Comparison of ENCODE assay signal across 8 cellular contexts in genomic region chr6:108492131-108492766, GRCh38.
A peak's percentile ranks its signal among the peaks of the same experiment; 100 is the strongest.
DNase-seq lines count a peak whose midpoint lies in the region; ATAC-seq, FAIRE-seq and TF ChIP-seq lines count a peak whose summit lies in the region.

No MANE protein-coding gene starts in this region.

- no peaks in the 10 kb centered on the region for H3K27me3 Mint-ChIP-seq in stimulated activated memory B cell treated with anti-CD40 and anti-IgM and Interleukin-4, amounts not matched to agents 10 μg/mL and 1 μg/mL and 100 μg/mL, for 72 hours
- H3K27me3 Mint-ChIP-seq in glutamatergic neuron (ENCODE audit: unreplicated experiment), result no peaks in the 10 kb centered on the region

- peaks cover 4% of the 10 kb centered on the region for H3K36me3 Mint-ChIP-seq in stimulated activated memory B cell treated with anti-CD40 and anti-IgM and Interleukin-4, amounts not matched to agents 10 μg/mL and 1 μg/mL and 100 μg/mL, for 72 hours
- no peaks in the 10 kb centered on the region for H3K36me3 Mint-ChIP-seq in glutamatergic neuron (ENCODE audit: unreplicated experiment)

- H3K4me3 Mint-ChIP-seq in stimulated activated memory B cell treated with anti-CD40 and anti-IgM and Interleukin-4, amounts not matched to agents 10 μg/mL and 1 μg/mL and 100 μg/mL, for 72 hours, result no peak overlapping the region
- H3K4me3 Mint-ChIP-seq in glutamatergic neuron (ENCODE audit: unreplicated experiment), result no peak overlapping the region

- TF ChIP-seq CTCF in GM13976 (IDR thresholded peaks at IDR 0.05; ENCODE audit: borderline replicate concordance, control extremely low read depth, extremely low read depth, insufficient read depth, missing control alignments) (peak; percentile 24), glutamatergic neuron (IDR thresholded peaks at IDR 0.05; ENCODE audit: partially characterized antibody, unreplicated experiment) (no peak)

- FAIRE-seq in colon (lab: Jason Lieb, UNC), result peak; percentile 18

- H3K9me3 Mint-ChIP-seq in stimulated activated memory B cell treated with anti-CD40 and anti-IgM and Interleukin-4, amounts not matched to agents 10 μg/mL and 1 μg/mL and 100 μg/mL, for 72 hours, result no peaks in the 10 kb centered on the region
- no peaks in the 10 kb centered on the region for H3K9me3 Mint-ChIP-seq in glutamatergic neuron (ENCODE audit: unreplicated experiment)

- no peak for ATAC-seq in stimulated activated memory B cell treated with anti-CD40 and anti-IgM and Interleukin-4, amounts not matched to agents 10 μg/mL and 1 μg/mL and 100 μg/mL, for 72 hours

- DNase-seq in AG20443 (ENCODE audit: low spot score), result peak; percentile 59
- DNase-seq in GM13976 (ENCODE audit: low spot score), result peak; percentile 38
- peak; percentile 50 for DNase-seq in NCI-H774 (lab: John Stamatoyannopoulos, UW)
- DNase-seq in midbrain (lab: John Stamatoyannopoulos, UW), result peak; percentile 50
- no peak for DNase-seq in activated gamma-delta T cell treated with Interleukin-2 at 50 U/mL for 16 hours
- no peak for DNase-seq in glutamatergic neuron

- H3K27ac Mint-ChIP-seq in stimulated activated memory B cell treated with anti-CD40 and anti-IgM and Interleukin-4, amounts not matched to agents 10 μg/mL and 1 μg/mL and 100 μg/mL, for 72 hours, result no peak overlapping the region
- no peak overlapping the region for H3K27ac Mint-ChIP-seq in glutamatergic neuron (ENCODE audit: unreplicated experiment)

- in situ Hi-C loops in GM13976 (cut with MboI; ENCODE audit: low sequenced_read_pairs, unreplicated experiment), result loop anchor here (25.0 kb wide), 1 partner anchor 380 kb away; no protein-coding TSS in a partner anchor

- no peaks in the 10 kb centered on the region for H3K4me1 Mint-ChIP-seq in stimulated activated memory B cell treated with anti-CD40 and anti-IgM and Interleukin-4, amounts not matched to agents 10 μg/mL and 1 μg/mL and 100 μg/mL, for 72 hours
- no peaks in the 10 kb centered on the region for H3K4me1 Mint-ChIP-seq in glutamatergic neuron (ENCODE audit: low read depth, unreplicated experiment)

Comparison
In these comparisons a context has a peak if more than half of its experiments do, and no peak if none do; other contexts are left out.
1. DNase-seq: peak in AG20443 (single experiment), GM13976 (single experiment), NCI-H774 (single experiment) and midbrain (single experiment); none in activated gamma-delta T cell treated with Interleukin-2 at 50 U/mL for 16 hours (single experiment) and glutamatergic neuron (single experiment).